ENCODE assay signal across 8 cellular contexts in the genomic region with DNA sequence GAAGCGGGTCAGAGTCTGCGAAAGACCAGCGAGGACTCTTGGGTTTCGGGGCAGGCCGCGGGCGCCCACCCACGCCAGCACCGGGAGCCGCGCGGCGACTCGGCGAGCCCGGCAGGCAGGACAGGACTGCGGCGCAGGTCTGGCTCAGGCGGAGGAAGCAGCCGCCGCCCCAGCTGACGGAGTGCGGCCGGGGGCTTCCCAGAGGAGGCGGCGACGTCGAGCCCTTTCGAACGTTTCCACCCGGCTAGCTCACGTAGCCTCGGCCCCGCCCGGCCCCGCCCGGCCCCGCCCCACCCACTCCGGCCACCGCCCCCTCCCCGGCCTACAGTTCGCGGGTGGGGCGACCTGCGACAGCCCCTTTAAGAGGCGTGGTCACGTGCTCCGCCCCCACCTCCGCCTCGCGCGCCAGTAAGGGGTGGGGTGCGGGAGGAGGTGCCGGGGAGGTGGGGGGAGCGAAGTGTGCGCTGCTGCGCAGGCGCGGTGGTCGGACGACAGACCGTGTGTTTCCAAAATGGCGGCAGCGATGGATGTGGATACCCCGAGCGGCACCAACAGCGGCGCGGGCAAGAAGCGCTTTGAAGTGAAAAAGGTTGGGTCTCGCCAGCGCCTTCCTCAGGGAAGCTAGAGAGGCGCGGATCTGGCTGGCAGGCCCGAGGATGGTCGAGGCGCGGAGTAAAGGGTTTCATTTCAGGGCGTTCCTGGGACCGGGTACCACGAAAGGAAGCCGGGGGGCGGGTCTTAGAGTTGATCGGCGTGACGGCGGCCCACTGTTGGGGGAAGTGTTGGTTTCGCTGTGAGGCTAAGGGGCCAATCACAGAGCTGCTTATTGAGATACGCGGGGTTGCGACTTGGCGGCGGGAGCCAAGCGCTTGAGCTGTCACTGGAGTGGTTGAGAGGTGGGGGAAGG. TPM values are rescaled to one million over a fixed set of nuclear protein-coding genes. Genes with fewer than 3 reads are reported as not detected.
DNase-seq lines count a peak whose midpoint lies in the region; ATAC-seq and TF ChIP-seq lines count a peak whose summit lies in the region.

Gene RBX1 (plus strand): TSS at position 491 of the 907 bp plus-strand sequence. CDS start 21 bp downstream, at position 512.

- H3K27me3 ChIP-seq in NT2/D1 (ENCODE audit: insufficient read depth, insufficient read length) (no peaks in the 10 kb centered on the region), endodermal cell (ENCODE audit: control insufficient read depth, insufficient read depth, low read length, poor library complexity, severe bottlenecking) (no peaks in the 10 kb centered on the region), mesendoderm (ENCODE audit: insufficient read depth, low read length, poor library complexity) (no peaks in the 10 kb centered on the region)

- peak within 1 kb of the TSS; percentile 93 for H3K56ac ChIP-seq in mesendoderm (ENCODE audit: low read length)

- peak within 1 kb of the TSS; percentile 76 for H2BK120ac ChIP-seq in mesendoderm (ENCODE audit: low read depth, low read length)

- peak within 1 kb of the TSS; percentile 71 for H2BK5ac ChIP-seq in mesendoderm (ENCODE audit: low read length)

- H4K8ac ChIP-seq in mesendoderm (ENCODE audit: low read depth, low read length), result peak within 1 kb of the TSS; percentile 100

- H4K5ac ChIP-seq in mesendoderm (ENCODE audit: low read length), result no peak within 1 kb of the TSS

- H3K27me3 Mint-ChIP-seq in endodermal cell (ENCODE audit: insufficient read depth), result no peaks in the 10 kb centered on the region

- peak within 1 kb of the TSS; percentile 78 for H3K4ac ChIP-seq in mesendoderm (ENCODE audit: low read depth, low read length)

- H2BK15ac ChIP-seq in mesendoderm (replicated peaks; ENCODE audit: low read depth), result no peak within 1 kb of the TSS

- H2AK5ac ChIP-seq in mesendoderm (ENCODE audit: low read length), result peak within 1 kb of the TSS; percentile 2

- TF ChIP-seq CTCF in endodermal cell (conservative IDR thresholded peaks at IDR 0.05), result no peak

- H3K27ac Mint-ChIP-seq in endodermal cell, result peak within 1 kb of the TSS; percentile 99

- no peaks in the 10 kb centered on the region for H3K9me3 ChIP-seq in NT2/D1 (ENCODE audit: insufficient read depth, low read length)
- no peaks in the 10 kb centered on the region for H3K9me3 ChIP-seq in endodermal cell (ENCODE audit: control insufficient read depth, low read length)

- H3K4me1 ChIP-seq in NT2/D1 (ENCODE audit: insufficient read depth, insufficient read length) (no peaks in the 10 kb centered on the region), endodermal cell (ENCODE audit: control insufficient read depth, insufficient read depth, low read length) (no peaks in the 10 kb centered on the region), mesendoderm (ENCODE audit: control insufficient read depth, low read depth, low read length) (no peaks in the 10 kb centered on the region)

- H3K27ac ChIP-seq in endodermal cell (ENCODE audit: low read depth, low read length), result peak within 1 kb of the TSS; percentile 80
- peak within 1 kb of the TSS; percentile 82 for H3K27ac ChIP-seq in mesendoderm (ENCODE audit: low read depth, low read length)

- peak; percentile 69 for ATAC-seq in GM21381 (IDR thresholded peaks at IDR 0.05; ENCODE audit: unreplicated experiment)

- H3K9ac ChIP-seq in NT2/D1 (ENCODE audit: insufficient read length, low read depth) (peak within 1 kb of the TSS; percentile 95), endodermal cell (ENCODE audit: extremely low read depth, low read length, poor library complexity, severe bottlenecking) (peak within 1 kb of the TSS; percentile 81), mesendoderm (ENCODE audit: low read length) (peak within 1 kb of the TSS; percentile 91)

- H3K4me3 Mint-ChIP-seq in endodermal cell, result peak within 1 kb of the TSS; percentile 97

- H3K4me3 ChIP-seq in NT2/D1 (ENCODE audit: insufficient read length, low read depth), result peak within 1 kb of the TSS; percentile 89
- peak within 1 kb of the TSS; percentile 91 for H3K4me3 ChIP-seq in endodermal cell (ENCODE audit: low read length)
- H3K4me3 ChIP-seq in mesendoderm (ENCODE audit: low read length), result peak within 1 kb of the TSS; percentile 94

- WGBS in endodermal cell (ENCODE audit: insufficient coverage in 1 of 2, insufficient read length in 1 of 2), 2 experiments, result 0% methylated on average over 32 to 86 of the region's 94 CpGs
- no CpG with 5 or more reads among the region's 94 CpGs for WGBS in mesendoderm (ENCODE audit: extremely low coverage, insufficient coverage, low lambda C conversion rate)

- H3K4me2 ChIP-seq in mesendoderm (ENCODE audit: low read length), result peak within 1 kb of the TSS; percentile 61

- H3K9me3 Mint-ChIP-seq in endodermal cell, result no peaks in the 10 kb centered on the region

- DNase-seq in COLO829 (ENCODE audit: low spot score) (peak; percentile 97), HUDEP-2 (lab: John Stamatoyannopoulos, UW; ENCODE audit: unreplicated experiment in 76 of 76) (peak; percentile 83 to 99 (median 96)), NT2/D1 (ENCODE audit: low read depth, low spot score) (peak; percentile 93), endodermal cell (peak; percentile 99), mesendoderm (peak; percentile 99)
- DNase-seq in activated CD8-positive, alpha-beta memory T cell treated with anti-CD3 and anti-CD28 coated beads, Interleukin-2, amount 50 U/mL, for 1 hour (ENCODE audit: extremely low read depth), result peak; percentile 99
- peak; percentile 98 for DNase-seq in stimulated activated CD8-positive, alpha-beta memory T cell treated with anti-CD3 and anti-CD28 coated beads, Interleukin-15, amount 100 ng/mL, for 1 hour (ENCODE audit: low read depth)

- H3K18ac ChIP-seq in mesendoderm (ENCODE audit: low read length), result peak within 1 kb of the TSS; percentile 89

- H3K79me2 ChIP-seq in mesendoderm (ENCODE audit: control insufficient read depth, insufficient read depth, low read length), result peaks cover 26% of the 10 kb centered on the region

- H3K4me1 Mint-ChIP-seq in endodermal cell, result peaks cover 10% of the 10 kb centered on the region

- peaks cover 5% of the 10 kb centered on the region for H3K79me1 ChIP-seq in mesendoderm (ENCODE audit: low read length)

- peak within 1 kb of the TSS; percentile 11 for H3K23ac ChIP-seq in mesendoderm (ENCODE audit: low read length)

- H3K36me3 ChIP-seq in NT2/D1 (ENCODE audit: insufficient read depth, insufficient read length, low read length) (peaks cover 27% of the 10 kb centered on the region), endodermal cell (ENCODE audit: control insufficient read depth, insufficient read depth, low read length) (peaks cover 26% of the 10 kb centered on the region), mesendoderm (ENCODE audit: control insufficient read depth, insufficient read depth, low read length) (no peaks in the 10 kb centered on the region)

- H3K36me3 Mint-ChIP-seq in endodermal cell (ENCODE audit: low read depth), result peaks cover 23% of the 10 kb centered on the region

RNA-seq across cellular contexts. Expression of gene RBX1, which starts in this region (rescaled TPM):
- total RNA-seq in endodermal cell, result 10 to 100 TPM; 64.1 to 64.6 TPM
- polyA plus RNA-seq in endodermal cell (2013, experiment 1 of 2), result 94.0 TPM
- 96.2 TPM for polyA plus RNA-seq in endodermal cell (2013, experiment 2 of 2)
- 107 TPM for polyA plus RNA-seq in mesendoderm (2013, experiment 1 of 2)
- polyA plus RNA-seq in mesendoderm (2013, experiment 2 of 2), result 103 TPM

Comparison
In these comparisons a context has a peak if more than half of its experiments do, and no peak if none do; other contexts are left out.
1. Peak in every context shown above with its lines: DNase-seq, ATAC-seq, H3K4me3 ChIP-seq and H3K27ac ChIP-seq.